8 cellular contexts compared by ENCODE assay signal in the genomic region with DNA sequence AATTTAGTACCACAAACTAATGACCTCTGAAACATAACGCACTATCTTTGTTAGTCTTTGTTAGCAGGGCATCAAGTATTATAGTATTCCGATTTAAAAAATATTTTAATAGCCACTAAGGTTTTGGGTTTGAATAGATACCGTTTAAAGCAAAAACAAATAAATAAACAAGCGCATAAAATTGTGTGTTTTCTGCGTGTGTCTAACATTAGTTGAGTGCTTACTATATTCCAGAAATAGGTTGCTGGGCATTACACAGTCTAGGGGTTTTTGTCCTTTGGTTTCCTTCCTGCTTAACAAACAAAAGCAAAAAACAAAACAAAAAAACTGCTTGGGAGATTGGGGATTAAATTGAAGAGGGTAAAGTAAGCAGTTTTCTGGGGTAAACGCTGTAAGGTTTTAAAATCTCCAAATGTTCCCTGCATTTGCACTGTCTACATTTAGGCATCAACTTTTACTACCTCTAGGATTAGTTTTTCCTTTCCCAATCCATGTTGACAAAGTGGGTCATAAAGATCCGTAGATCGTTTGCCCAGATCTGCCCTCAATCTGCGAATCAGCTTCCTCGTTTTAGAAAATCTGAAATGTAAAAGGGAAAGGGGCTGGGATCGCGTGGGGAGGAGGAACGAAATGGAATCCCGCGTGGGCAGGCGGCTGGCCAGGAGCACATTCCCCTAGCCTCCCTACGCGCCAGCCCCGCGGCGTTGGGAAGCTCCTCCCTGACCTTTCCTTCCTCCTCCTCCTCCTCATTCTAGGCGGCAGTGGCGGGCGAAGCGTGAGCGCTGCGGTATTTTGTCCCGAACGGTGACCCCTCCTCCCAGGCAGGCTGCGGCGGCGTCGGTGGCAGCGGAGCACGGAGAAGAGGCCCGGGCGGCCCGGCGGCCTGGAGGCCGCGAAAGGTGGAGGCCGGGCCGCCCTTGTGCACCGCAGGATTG. TPM values are rescaled to one million over a fixed set of nuclear protein-coding genes. Genes with fewer than 3 reads are reported as not detected.
DNase-seq lines count a peak whose midpoint lies in the region; ATAC-seq, FAIRE-seq and TF ChIP-seq lines count a peak whose summit lies in the region.

A gene (plus strand): TSS at position 749 of the 935 bp plus-strand sequence. CDS start 382 bp downstream, outside the sequence.

- ATAC-seq in GM23338 (peak; percentile 84), pancreas (peak; percentile 80 to 89 (median 83)), aorta (ENCODE audit: low FRiP score) (peak; percentile 92)

- peak within 1 kb of the TSS; percentile 94 for H3K9ac ChIP-seq in KMS-11

- H3K4me3 ChIP-seq in GM23338: peak within 1 kb of the TSS; percentile 93
- peak within 1 kb of the TSS; percentile 89 for H3K4me3 ChIP-seq in KMS-11 (IDR thresholded peaks at IDR 0.05; ENCODE audit: insufficient read depth, low read depth, low read length)
- H3K4me3 ChIP-seq in pancreas: peak within 1 kb of the TSS; percentile 73 to 87 (median 76)
- peak within 1 kb of the TSS; percentile 54 to 96 for H3K4me3 ChIP-seq in aorta (ENCODE audit: low read length in 2 of 2)

- H3K36me3 Mint-ChIP-seq in GM23338 (ENCODE audit: low read depth): no peaks in the 10 kb centered on the region; the same call in 2 of the 3 replicates

- H3K4me2 ChIP-seq in GM23338 (peak within 1 kb of the TSS; percentile 85), KMS-11 (peak within 1 kb of the TSS; percentile 95)

- H3K36me3 ChIP-seq in GM23338 (ENCODE audit: insufficient read depth): no peaks in the 10 kb centered on the region
- no peaks in the 10 kb centered on the region for H3K36me3 ChIP-seq in KMS-11 (ENCODE audit: insufficient read depth)
- no peaks in the 10 kb centered on the region for H3K36me3 ChIP-seq in pancreas
- no peaks in the 10 kb centered on the region for H3K36me3 ChIP-seq in aorta (ENCODE audit: control insufficient read depth in 1 of 2, insufficient read depth in 2 of 2, low read length in 1 of 2)

- TF ChIP-seq CTCF in GM23338 (conservative IDR thresholded peaks at IDR 0.05; ENCODE audit: low read depth in 2 of 2) (no peak), KMS-11 (conservative IDR thresholded peaks at IDR 0.05; ENCODE audit: low read depth, low read length) (no peak), pancreas (IDR thresholded peaks at IDR 0.05) (no peak)

- H3K27ac Mint-ChIP-seq in GM23338: peak within 1 kb of the TSS; percentile 98

- DNase-seq in ELF-1 (ENCODE audit: low read depth, low spot score) (peak; percentile 91), GM23338 (ENCODE audit: low spot score) (peak; percentile 80), RPMI7951 (ENCODE audit: low read depth) (peak; percentile 77), cardiac septum (ENCODE audit: low spot score) (peak; percentile 92), pancreas (peak; percentile 80 to 92 (median 84)), aorta (peak; percentile 88 to 93)

- peaks cover 16% of the 10 kb centered on the region for H3K4me1 Mint-ChIP-seq in GM23338

- peaks cover 42% of the 10 kb centered on the region for H3K79me2 ChIP-seq in GM23338 (replicated peaks; ENCODE audit: insufficient read depth)
- H3K79me2 ChIP-seq in KMS-11 (ENCODE audit: insufficient read depth, low read depth): peaks cover 48% of the 10 kb centered on the region

- H3K9me2 ChIP-seq in GM23338 (ENCODE audit: insufficient read depth): no peaks in the 10 kb centered on the region

- H3K4me1 ChIP-seq in GM23338 (ENCODE audit: insufficient read depth) (peaks cover 25% of the 10 kb centered on the region), KMS-11 (ENCODE audit: low read depth, poor library complexity, severe bottlenecking) (peaks cover 40% of the 10 kb centered on the region), pancreas (peaks cover 17 to 31% (median 17%) of the 10 kb centered on the region in 3 donors), aorta (ENCODE audit: control insufficient read depth in 1 of 2, insufficient read depth in 2 of 2, low read length in 2 of 2) (peaks cover 0 to 3% of the 10 kb centered on the region in 2 donors)

- H3K27ac ChIP-seq in GM23338 (ENCODE audit: low read depth): peak within 1 kb of the TSS; percentile 91
- peak within 1 kb of the TSS; percentile 92 for H3K27ac ChIP-seq in KMS-11
- peak within 1 kb of the TSS; percentile 1 for H3K27ac ChIP-seq in adipose tissue (ENCODE audit: low read depth, low read length)
- peak within 1 kb of the TSS; percentile 91 to 96 (median 95) for H3K27ac ChIP-seq in pancreas
- peak within 1 kb of the TSS; percentile 49 to 83 for H3K27ac ChIP-seq in aorta (ENCODE audit: low read depth in 1 of 2, low read length in 2 of 2)

- peak; percentile 9 for FAIRE-seq in pancreas (lab: Jason Lieb, UNC)

- H3K27me3 Mint-ChIP-seq in GM23338 (ENCODE audit: insufficient read depth, low read depth, poor library complexity): no peaks in the 10 kb centered on the region

- 6 to 9% (median 8%) methylated on average over 27 to 44 of the region's 44 CpGs for WGBS in adipose tissue, 3 donors
- WGBS in pancreas, 2 donors: 5 to 7% methylated on average over 36 to 44 of the region's 44 CpGs
- 8 to 12% methylated on average over 29 to 44 of the region's 44 CpGs for WGBS in aorta, 2 donors

- no peaks in the 10 kb centered on the region for H3K27me3 ChIP-seq in GM23338 (ENCODE audit: insufficient read depth)
- no peaks in the 10 kb centered on the region for H3K27me3 ChIP-seq in KMS-11 (ENCODE audit: insufficient read depth, low read depth)
- no peaks in the 10 kb centered on the region for H3K27me3 ChIP-seq in pancreas
- no peaks in the 10 kb centered on the region for H3K27me3 ChIP-seq in aorta (ENCODE audit: control insufficient read depth in 1 of 2, insufficient read depth in 2 of 2, low read length in 1 of 2)

- peaks cover 14% of the 10 kb centered on the region for H4K20me1 ChIP-seq in GM23338 (replicated peaks; ENCODE audit: insufficient read depth)
- peaks cover 10% of the 10 kb centered on the region; the same call in 1 of the 2 replicates for H4K20me1 ChIP-seq in KMS-11 (ENCODE audit: insufficient read depth)

- H3F3A ChIP-seq in GM23338 (replicated peaks; ENCODE audit: low read depth): no peaks in the 10 kb centered on the region

- intact Hi-C loops in cardiac septum (cut with DNase I): no loop called here
- intact Hi-C loops in pancreas (cut with DNase I): no loop called here
- intact Hi-C loops in aorta (cut with DNase I): loop anchor here in 1 of 2 donors (5.0 kb wide), 1 partner anchor 35 kb away; no protein-coding TSS in a partner anchor

- no peaks in the 10 kb centered on the region for H3K9me3 Mint-ChIP-seq in GM23338

- H3K4me3 Mint-ChIP-seq in GM23338: peak within 1 kb of the TSS; percentile 93

- no peaks in the 10 kb centered on the region for H3K9me3 ChIP-seq in pancreas
- H3K9me3 ChIP-seq in aorta (ENCODE audit: control insufficient read depth, low read length): no peaks in the 10 kb centered on the region

- H2AFZ ChIP-seq in GM23338: peak within 1 kb of the TSS; percentile 98
- peak within 1 kb of the TSS; percentile 98 for H2AFZ ChIP-seq in KMS-11 (ENCODE audit: low read depth)

TF ChIP-seq in GM23338, 12 proteins besides CTCF, POLR2A, EP300 and RAD21 (continues in another document):
- no peak for TF ChIP-seq CREB1 (CRISPR knock-in tag; IDR thresholded peaks at IDR 0.05; ENCODE audit: low read depth)
- no peak for TF ChIP-seq NANOG (IDR thresholded peaks at IDR 0.05; ENCODE audit: borderline replicate concordance)
- TF ChIP-seq STAT1 (IDR thresholded peaks at IDR 0.05; ENCODE audit: unreplicated experiment): no peak
- no peak for TF ChIP-seq EZH2 (IDR thresholded peaks at IDR 0.05; ENCODE audit: low read depth, unreplicated experiment)

RNA-seq across cellular contexts. Expression of the gene that starts here (rescaled TPM):
- 53.1 and 60.3 TPM in 2 replicates for total RNA-seq in GM23338 (2014; rRNA removed; shearing (Covaris generic))
- polyA plus RNA-seq in GM23338 (2016; fragmentation: Nextera tagmentation; extraction: Ambion mirVana): 29.4 and 30.1 TPM in 2 replicates
- 27.2 and 34.4 TPM in 2 replicates for total RNA-seq in RPMI7951 (2014; rRNA removed; shearing (Covaris generic))
- 10 to 100 TPM; 15.7 to 40.7 (median 21.1) TPM for polyA plus RNA-seq in adipose tissue
- 15.7 TPM for total RNA-seq in cardiac septum
- 10 to 100 TPM; 18.3 to 36.4 (median 24.8) TPM for total RNA-seq in pancreas
- 10 to 100 TPM; 20.4 to 34.9 TPM for polyA plus RNA-seq in pancreas
- total RNA-seq in aorta: 10 to 100 TPM; 35.3 to 39.7 TPM
- polyA plus RNA-seq in aorta: 10 to 100 TPM; 20.2 to 29.4 TPM

Comparison
In these comparisons a context has a peak if more than half of its experiments do, and no peak if none do; other contexts are left out.
1. Peak in every context shown above with its lines: DNase-seq, ATAC-seq, H3K4me3 ChIP-seq and H3K27ac ChIP-seq.
2. H3K27ac ChIP-seq: peak in every context shown above with its lines; median percentile 95 in pancreas; 92 in KMS-11; 91 in GM23338; 66 in aorta; 1 in adipose tissue.